In the genomic region with DNA sequence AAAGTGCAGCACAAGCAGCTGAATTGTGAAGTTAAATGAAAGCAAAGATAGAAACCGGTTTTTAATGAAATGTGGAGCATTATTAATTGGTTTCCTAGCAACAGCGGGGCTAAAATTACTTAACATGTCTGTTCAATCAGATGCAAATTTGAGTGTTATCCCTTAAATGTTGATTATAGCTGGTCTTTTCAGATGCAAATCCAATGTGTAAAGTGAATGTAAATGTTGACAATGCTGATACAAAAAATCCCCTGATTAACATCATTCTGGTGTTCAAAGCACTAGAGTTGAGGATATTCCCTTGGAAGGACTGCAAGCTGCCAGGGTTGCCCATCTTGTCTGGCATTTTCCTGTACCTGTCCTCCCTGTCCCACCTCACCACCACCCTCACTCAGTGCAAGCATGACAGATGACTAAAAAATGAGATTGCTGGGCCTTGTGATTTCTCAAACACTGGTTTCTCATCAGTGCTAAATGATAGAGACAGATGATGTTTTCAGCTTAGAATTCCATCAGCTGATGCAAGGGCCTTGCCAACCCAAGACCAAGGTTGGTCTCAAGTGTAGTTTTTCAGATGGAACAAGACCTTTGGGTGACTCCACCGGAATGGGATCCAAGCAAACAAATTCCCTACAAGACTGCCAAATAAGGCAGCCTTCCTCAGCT, we compare ENCODE assay signal across 1 cellular context.
TF ChIP-seq lines count a peak whose summit lies in the region.

No MANE protein-coding gene starts in this region.

TF ChIP-seq in HepG2, 621 proteins besides CTCF, POLR2A, EP300 and RAD21:
- no peak for TF ChIP-seq SPEN (CRISPR knock-in tag; IDR thresholded peaks at IDR 0.05; ENCODE audit: low read depth)
- no peak for TF ChIP-seq NCOR1 (IDR thresholded peaks at IDR 0.05; ENCODE audit: borderline replicate concordance, low read length)
- TF ChIP-seq CBX2 (IDR thresholded peaks at IDR 0.05; ENCODE audit: low read depth, low read length): no peak
- no peak for TF ChIP-seq CBX2 (CRISPR knock-in tag; IDR thresholded peaks at IDR 0.05; ENCODE audit: low read depth)
- TF ChIP-seq SMARCE1 (IDR thresholded peaks at IDR 0.05; ENCODE audit: borderline replicate concordance): no peak
- no peak for TF ChIP-seq ZNF629 (CRISPR knock-in tag; conservative IDR thresholded peaks at IDR 0.05)
- TF ChIP-seq, protein P1, sequence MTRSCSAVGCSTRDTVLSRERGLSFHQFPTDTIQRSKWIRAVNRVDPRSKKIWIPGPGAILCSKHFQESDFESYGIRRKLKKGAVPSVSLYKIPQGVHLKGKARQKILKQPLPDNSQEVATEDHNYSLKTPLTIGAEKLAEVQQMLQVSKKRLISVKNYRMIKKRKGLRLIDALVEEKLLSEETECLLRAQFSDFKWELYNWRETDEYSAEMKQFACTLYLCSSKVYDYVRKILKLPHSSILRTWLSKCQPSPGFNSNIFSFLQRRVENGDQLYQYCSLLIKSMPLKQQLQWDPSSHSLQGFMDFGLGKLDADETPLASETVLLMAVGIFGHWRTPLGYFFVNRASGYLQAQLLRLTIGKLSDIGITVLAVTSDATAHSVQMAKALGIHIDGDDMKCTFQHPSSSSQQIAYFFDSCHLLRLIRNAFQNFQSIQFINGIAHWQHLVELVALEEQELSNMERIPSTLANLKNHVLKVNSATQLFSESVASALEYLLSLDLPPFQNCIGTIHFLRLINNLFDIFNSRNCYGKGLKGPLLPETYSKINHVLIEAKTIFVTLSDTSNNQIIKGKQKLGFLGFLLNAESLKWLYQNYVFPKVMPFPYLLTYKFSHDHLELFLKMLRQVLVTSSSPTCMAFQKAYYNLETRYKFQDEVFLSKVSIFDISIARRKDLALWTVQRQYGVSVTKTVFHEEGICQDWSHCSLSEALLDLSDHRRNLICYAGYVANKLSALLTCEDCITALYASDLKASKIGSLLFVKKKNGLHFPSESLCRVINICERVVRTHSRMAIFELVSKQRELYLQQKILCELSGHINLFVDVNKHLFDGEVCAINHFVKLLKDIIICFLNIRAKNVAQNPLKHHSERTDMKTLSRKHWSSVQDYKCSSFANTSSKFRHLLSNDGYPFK (CRISPR knock-in tag; IDR thresholded peaks at IDR 0.05; ENCODE audit: borderline replicate concordance): no peak
- no peak for TF ChIP-seq CCDC6 (CRISPR knock-in tag; IDR thresholded peaks at IDR 0.05)
- no peak for TF ChIP-seq ZSCAN21 (CRISPR knock-in tag; IDR thresholded peaks at IDR 0.05; ENCODE audit: borderline replicate concordance)
- TF ChIP-seq ZSCAN12 (CRISPR knock-in tag; IDR thresholded peaks at IDR 0.05): no peak
- no peak for TF ChIP-seq ZNF264 (CRISPR knock-in tag; IDR thresholded peaks at IDR 0.05)
- TF ChIP-seq, protein P2, sequence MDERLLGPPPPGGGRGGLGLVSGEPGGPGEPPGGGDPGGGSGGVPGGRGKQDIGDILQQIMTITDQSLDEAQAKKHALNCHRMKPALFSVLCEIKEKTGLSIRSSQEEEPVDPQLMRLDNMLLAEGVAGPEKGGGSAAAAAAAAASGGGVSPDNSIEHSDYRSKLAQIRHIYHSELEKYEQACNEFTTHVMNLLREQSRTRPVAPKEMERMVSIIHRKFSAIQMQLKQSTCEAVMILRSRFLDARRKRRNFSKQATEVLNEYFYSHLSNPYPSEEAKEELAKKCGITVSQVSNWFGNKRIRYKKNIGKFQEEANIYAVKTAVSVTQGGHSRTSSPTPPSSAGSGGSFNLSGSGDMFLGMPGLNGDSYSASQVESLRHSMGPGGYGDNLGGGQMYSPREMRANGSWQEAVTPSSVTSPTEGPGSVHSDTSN (CRISPR knock-in tag; IDR thresholded peaks at IDR 0.05): no peak
- TF ChIP-seq, protein P3, sequence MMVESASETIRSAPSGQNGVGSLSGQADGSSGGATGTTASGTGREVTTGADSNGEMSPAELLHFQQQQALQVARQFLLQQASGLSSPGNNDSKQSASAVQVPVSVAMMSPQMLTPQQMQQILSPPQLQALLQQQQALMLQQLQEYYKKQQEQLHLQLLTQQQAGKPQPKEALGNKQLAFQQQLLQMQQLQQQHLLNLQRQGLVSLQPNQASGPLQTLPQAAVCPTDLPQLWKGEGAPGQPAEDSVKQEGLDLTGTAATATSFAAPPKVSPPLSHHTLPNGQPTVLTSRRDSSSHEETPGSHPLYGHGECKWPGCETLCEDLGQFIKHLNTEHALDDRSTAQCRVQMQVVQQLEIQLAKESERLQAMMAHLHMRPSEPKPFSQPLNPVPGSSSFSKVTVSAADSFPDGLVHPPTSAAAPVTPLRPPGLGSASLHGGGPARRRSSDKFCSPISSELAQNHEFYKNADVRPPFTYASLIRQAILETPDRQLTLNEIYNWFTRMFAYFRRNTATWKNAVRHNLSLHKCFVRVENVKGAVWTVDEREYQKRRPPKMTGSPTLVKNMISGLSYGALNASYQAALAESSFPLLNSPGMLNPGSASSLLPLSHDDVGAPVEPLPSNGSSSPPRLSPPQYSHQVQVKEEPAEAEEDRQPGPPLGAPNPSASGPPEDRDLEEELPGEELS (CRISPR knock-in tag; IDR thresholded peaks at IDR 0.05): no peak
- no peak for TF ChIP-seq KDM4B (CRISPR knock-in tag; IDR thresholded peaks at IDR 0.05)
- no peak for TF ChIP-seq EEA1 (CRISPR knock-in tag; IDR thresholded peaks at IDR 0.05; ENCODE audit: borderline replicate concordance)
- TF ChIP-seq ZNF780A (CRISPR knock-in tag; IDR thresholded peaks at IDR 0.05): no peak
- TF ChIP-seq, protein P4, sequence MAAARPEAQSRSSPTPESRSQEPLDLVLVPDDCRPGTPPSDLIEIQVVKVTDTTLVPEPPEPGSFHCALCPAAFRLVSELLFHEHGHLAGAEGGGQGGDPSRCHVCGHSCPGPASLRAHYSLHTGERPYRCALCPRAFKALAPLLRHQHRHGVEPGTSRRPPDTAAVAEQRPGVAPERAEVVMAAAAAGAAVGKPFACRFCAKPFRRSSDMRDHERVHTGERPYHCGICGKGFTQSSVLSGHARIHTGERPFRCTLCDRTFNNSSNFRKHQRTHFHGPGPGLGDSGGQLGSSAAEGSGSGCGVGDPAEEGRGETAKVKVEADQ (CRISPR knock-in tag; IDR thresholded peaks at IDR 0.05; ENCODE audit: borderline replicate concordance): no peak
- no peak for TF ChIP-seq SETDB1 (CRISPR knock-in tag; IDR thresholded peaks at IDR 0.05; ENCODE audit: borderline replicate concordance)
- TF ChIP-seq ZBTB20 (CRISPR knock-in tag; IDR thresholded peaks at IDR 0.05; ENCODE audit: borderline replicate concordance, low read depth): no peak
- TF ChIP-seq, protein P5, sequence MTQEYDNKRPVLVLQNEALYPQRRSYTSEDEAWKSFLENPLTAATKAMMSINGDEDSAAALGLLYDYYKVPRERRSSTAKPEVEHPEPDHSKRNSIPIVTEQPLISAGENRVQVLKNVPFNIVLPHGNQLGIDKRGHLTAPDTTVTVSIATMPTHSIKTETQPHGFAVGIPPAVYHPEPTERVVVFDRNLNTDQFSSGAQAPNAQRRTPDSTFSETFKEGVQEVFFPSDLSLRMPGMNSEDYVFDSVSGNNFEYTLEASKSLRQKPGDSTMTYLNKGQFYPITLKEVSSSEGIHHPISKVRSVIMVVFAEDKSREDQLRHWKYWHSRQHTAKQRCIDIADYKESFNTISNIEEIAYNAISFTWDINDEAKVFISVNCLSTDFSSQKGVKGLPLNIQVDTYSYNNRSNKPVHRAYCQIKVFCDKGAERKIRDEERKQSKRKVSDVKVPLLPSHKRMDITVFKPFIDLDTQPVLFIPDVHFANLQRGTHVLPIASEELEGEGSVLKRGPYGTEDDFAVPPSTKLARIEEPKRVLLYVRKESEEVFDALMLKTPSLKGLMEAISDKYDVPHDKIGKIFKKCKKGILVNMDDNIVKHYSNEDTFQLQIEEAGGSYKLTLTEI (CRISPR knock-in tag; conservative IDR thresholded peaks at IDR 0.05): no peak
TF ChIP-seq in HepG2: peak in this region for 0.
